7 cellular contexts compared by ENCODE assay signal in genomic region chr2:234735829-234736228, GRCh38.
"Had no signal": no experiment of that assay in that cellular context is flagged by ENCODE, and none has a peak within 500 bp of the region (broad histone marks: within the 10 kb centered on the region; RNA-seq: fewer than 3 reads in every experiment).

No MANE protein-coding gene starts in this region.

- H3K4me3 ChIP-seq: HAP-1, K562 had no signal

- H3K9me3 ChIP-seq: HAP-1 had no signal

- H3K4me1 ChIP-seq: HAP-1 had no signal

- DNase-seq: GOT3, H7, IMR-90, KG1 had no signal

- H3K36me3 ChIP-seq: HAP-1 had no signal

- ATAC-seq: HCT116, K562 had no signal
